In the genomic region with DNA sequence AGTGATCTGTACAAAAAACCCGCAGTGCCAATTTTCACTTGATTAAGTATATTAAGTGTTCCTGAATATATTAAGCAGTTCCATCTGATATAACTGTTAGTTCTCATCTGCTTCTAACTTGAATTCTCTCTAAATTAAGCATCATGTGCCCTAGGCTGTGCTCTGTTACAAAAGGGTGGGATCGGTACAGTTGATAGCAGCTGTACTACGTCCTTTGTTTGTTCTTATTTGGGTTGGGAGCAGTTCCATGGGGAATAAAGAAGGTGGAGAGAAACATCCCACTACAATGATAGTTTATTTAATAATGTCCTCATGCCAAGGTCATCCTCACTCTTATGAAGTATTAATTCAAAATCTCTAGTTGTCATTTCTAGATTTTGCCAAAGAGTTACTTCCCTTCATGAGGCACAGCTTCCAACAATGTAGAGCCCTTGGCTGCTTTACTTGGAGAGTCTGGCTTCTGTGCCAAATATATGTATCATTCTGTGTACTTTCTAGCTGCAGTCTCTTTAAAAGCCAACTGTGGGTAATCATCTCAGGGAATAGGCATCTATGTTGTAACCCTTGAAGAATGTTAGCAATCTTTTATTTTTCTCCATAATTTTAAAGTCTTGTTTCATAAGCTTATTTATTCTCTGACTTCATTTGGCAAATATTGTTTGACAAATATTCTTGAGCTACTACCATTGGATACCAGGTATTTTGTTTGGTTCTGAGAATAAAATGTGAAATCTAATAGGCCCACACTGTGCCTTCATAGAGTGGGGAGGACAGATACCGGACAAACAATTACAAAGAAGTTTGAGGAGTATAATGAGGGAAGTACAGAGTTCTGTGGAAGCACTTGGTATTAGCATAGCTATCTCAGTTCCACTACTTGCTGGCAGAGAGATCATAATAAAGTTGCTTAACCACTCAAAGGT, we compare ENCODE assay signal across 12 cellular contexts. TPM values are rescaled to one million over a fixed set of nuclear protein-coding genes. Genes with fewer than 3 reads are reported as not detected.
A peak's percentile ranks its signal among the peaks of the same experiment; 100 is the strongest.
DNase-seq lines count a peak whose midpoint lies in the region; ATAC-seq and TF ChIP-seq lines count a peak whose summit lies in the region.
"Had no signal": no experiment of that assay in that cellular context is flagged by ENCODE, and none has a peak within 500 bp of the region (broad histone marks: within the 10 kb centered on the region; RNA-seq: fewer than 3 reads in every experiment).

No MANE protein-coding gene starts in this region.

- DNase-seq in HuH-7.5 (ENCODE audit: low spot score) = peak; percentile 15
- peak; percentile 92 for DNase-seq in astrocyte of the hippocampus (ENCODE audit: low read depth, low spot score)
- peak; percentile 97 for DNase-seq in iris pigment epithelial cell (ENCODE audit: low read depth)
- DNase-seq in thoracic aorta (ENCODE audit: low spot score) = no peak
- DNase-seq in activated CD4-positive, CD25-positive, alpha-beta regulatory T cell (lab: John Stamatoyannopoulos, UW) = no peak
- no peak for DNase-seq in left lobe of liver (ENCODE audit: low spot score)
- no peak for DNase-seq in nucleus accumbens (lab: John Stamatoyannopoulos, UW)
- DNase-seq in activated CD8-positive, alpha-beta memory T cell treated with anti-CD3 and anti-CD28 coated beads, Interleukin-2, amount 50 U/mL, for 48 hours = no peak
- DNase-seq: colonic mucosa, NCI-H2171 had no signal

- no peaks in the 10 kb centered on the region for H3K36me3 ChIP-seq in thoracic aorta
- H3K36me3 ChIP-seq: colonic mucosa had no signal

- H3K27me3 ChIP-seq in thoracic aorta (replicated peaks; ENCODE audit: insufficient read depth) = no peaks in the 10 kb centered on the region
- H3K27me3 ChIP-seq: colonic mucosa had no signal

- H3K9me3 ChIP-seq in thoracic aorta = no peaks in the 10 kb centered on the region
- H3K9me3 ChIP-seq: colonic mucosa had no signal

- ATAC-seq in thoracic aorta (ENCODE audit: insufficient number of reproducible peaks, low FRiP score, low read depth) (peak; percentile 99), left lobe of liver (no peak)
- ATAC-seq: WTC11 had no signal

- peak overlapping the region; percentile 68 to 74 for H3K27ac ChIP-seq in thoracic aorta
- H3K27ac ChIP-seq: colonic mucosa, parathyroid adenoma had no signal

- H3K4me3 ChIP-seq in thoracic aorta = peak overlapping the region; percentile 41
- H3K4me3 ChIP-seq: colonic mucosa had no signal

- no peak for TF ChIP-seq CTCF in thoracic aorta (IDR thresholded peaks at IDR 0.05)

- peaks cover 19 to 25% of the 10 kb centered on the region in 2 donors for H3K4me1 ChIP-seq in thoracic aorta (ENCODE audit: control insufficient read depth in 1 of 2, low read depth in 2 of 2)
- H3K4me1 ChIP-seq: colonic mucosa, parathyroid adenoma had no signal

RNA-seq across cellular contexts. Expression of gene AHR, which starts 22.4 kb away (rescaled TPM):
- 100 to 1,000 TPM; 131 to 191 TPM for total RNA-seq in thoracic aorta
- total RNA-seq in left lobe of liver = 24.7 TPM

Comparison
In these comparisons a context has a peak if more than half of its experiments do, and no peak if none do; other contexts are left out.
1. DNase-seq: peak in HuH-7.5 (single experiment), astrocyte of the hippocampus (single experiment) and iris pigment epithelial cell (single experiment); none in thoracic aorta (single experiment), activated CD4-positive, CD25-positive, alpha-beta regulatory T cell (0 of 4), left lobe of liver (single experiment), nucleus accumbens (0 of 56) and activated CD8-positive, alpha-beta memory T cell treated with anti-CD3 and anti-CD28 coated beads, Interleukin-2, amount 50 U/mL, for 48 hours (single experiment).